Comparison of ENCODE assay signal across 9 cellular contexts in genomic region chr19:47534628-47535027, GRCh38. TPM values are rescaled to one million over a fixed set of nuclear protein-coding genes. Genes with fewer than 3 reads are reported as not detected.
"Had no signal": no experiment of that assay in that cellular context is flagged by ENCODE, and none has a peak within 500 bp of the region (broad histone marks: within the 10 kb centered on the region; RNA-seq: fewer than 3 reads in every experiment).

No MANE protein-coding gene starts in this region.

- DNase-seq: GDM1, GF-D8 had no signal

- H3K4me3 ChIP-seq: GM12878 had no signal

- FAIRE-seq: G401.6, GM12878, GM12891, GM12892, GM18507, GM19239 had no signal

- ATAC-seq: GM12878 had no signal

RNA-seq across cellular contexts. Expression of gene ZNF541, which starts 38.3 kb away (rescaled TPM):
- total RNA-seq: G401 had no signal
